12 cellular contexts compared by ENCODE assay signal in genomic region chr16:29156511-29156910, GRCh38.
DNase-seq lines count a peak whose midpoint lies in the region; ATAC-seq, FAIRE-seq and TF ChIP-seq lines count a peak whose summit lies in the region.
"Had no signal": no experiment of that assay in that cellular context is flagged by ENCODE, and none has a peak within 500 bp of the region (broad histone marks: within the 10 kb centered on the region; RNA-seq: fewer than 3 reads in every experiment).

No MANE protein-coding gene starts in this region.

- no peaks in the 10 kb centered on the region for H3K36me3 ChIP-seq in HepG2 (replicated peaks in 1 of 2; ENCODE audit: control insufficient read depth in 1 of 2, insufficient read depth in 2 of 2, low read length in 2 of 2)
- H3K36me3 ChIP-seq in suprapubic skin, result no peaks in the 10 kb centered on the region
- H3K36me3 ChIP-seq: Peyer's patch had no signal

- in situ Hi-C loops in HepG2 (cut with HindIII; ENCODE audit: extremely low pct_ligation_motif_present, low pct_unique_long_range_greater_than_20kb), result no loop called here
- in situ Hi-C loops in GM13976 (cut with MboI; ENCODE audit: low sequenced_read_pairs, unreplicated experiment), result no loop called here

- no peak for FAIRE-seq in HepG2 (lab: Jason Lieb, UNC)
- FAIRE-seq: colon had no signal

- no TSS peak for BruUV-seq in HepG2 (replicated peaks; lab: Mats Ljungman, UMichigan)

- H3K79me2 ChIP-seq in HepG2 (ENCODE audit: insufficient read depth, low read length), result no peaks in the 10 kb centered on the region

- 68% methylated on average over 11 of the region's 11 CpGs for WGBS in HepG2 (ENCODE audit: low lambda C conversion rate)
- WGBS in suprapubic skin, result 74% methylated on average over 11 of the region's 11 CpGs

- no peak overlapping the region for H3K4me3 Mint-ChIP-seq in T-helper 2 cell treated with Interferon-gamma antibody and Interleukin-4, amounts not matched to agents 5 μg/mL and 100 μg/mL, for 36 hours
- H3K4me3 Mint-ChIP-seq in activated naive CD8-positive, alpha-beta T cell treated with anti-CD3 and anti-CD28 coated beads for 36 hours, result no peak overlapping the region

- peak overlapping the region; percentile 63; the same call in 1 of the 2 replicates for H3K4me2 ChIP-seq in HepG2 (ENCODE audit: low read depth, low read length)

- TF ChIP-seq POLR2A in HepG2 (IDR thresholded peaks at IDR 0.05; ENCODE audit: insufficient read depth in 1 of 2, low read depth in 2 of 2, low read length in 2 of 2) (no peak), suprapubic skin (IDR thresholded peaks at IDR 0.05) (no peak)

- CTCF ChIA-PET in HepG2 (lab: Yijun Ruan, JAX; ENCODE audit: low intra/inter-chr PET ratio, low total read pairs), result no interaction called here

- ATAC-seq in HepG2 (no peak), GM21381 (IDR thresholded peaks at IDR 0.05; ENCODE audit: unreplicated experiment) (no peak)

- peak overlapping the region; percentile 17 for H3K27ac Mint-ChIP-seq in T-helper 2 cell treated with Interferon-gamma antibody and Interleukin-4, amounts not matched to agents 5 μg/mL and 100 μg/mL, for 36 hours
- peak overlapping the region; percentile 29 for H3K27ac Mint-ChIP-seq in activated naive CD8-positive, alpha-beta T cell treated with anti-CD3 and anti-CD28 coated beads for 36 hours

- H3K27me3 Mint-ChIP-seq in T-helper 2 cell treated with Interferon-gamma antibody and Interleukin-4, amounts not matched to agents 5 μg/mL and 100 μg/mL, for 36 hours (ENCODE audit: low read depth), result no peaks in the 10 kb centered on the region
- H3K27me3 Mint-ChIP-seq in activated naive CD8-positive, alpha-beta T cell treated with anti-CD3 and anti-CD28 coated beads for 36 hours, result no peaks in the 10 kb centered on the region

- H3K9me3 ChIP-seq in HepG2 (ENCODE audit: low read length), result no peaks in the 10 kb centered on the region
- H3K9me3 ChIP-seq in suprapubic skin, result no peaks in the 10 kb centered on the region
- H3K9me3 ChIP-seq: Peyer's patch had no signal

- no peak for TF ChIP-seq RAD21 in HepG2 (CRISPR knock-in tag; IDR thresholded peaks at IDR 0.05)

- peaks cover 64% of the 10 kb centered on the region for H3K4me1 ChIP-seq in HepG2 (ENCODE audit: insufficient read depth, low read length)
- H3K4me1 ChIP-seq in suprapubic skin, result peaks cover 42% of the 10 kb centered on the region
- H3K4me1 ChIP-seq: Peyer's patch had no signal

- peaks cover 15% of the 10 kb centered on the region for H3K4me1 Mint-ChIP-seq in T-helper 2 cell treated with Interferon-gamma antibody and Interleukin-4, amounts not matched to agents 5 μg/mL and 100 μg/mL, for 36 hours (ENCODE audit: low read depth)
- H3K4me1 Mint-ChIP-seq in activated naive CD8-positive, alpha-beta T cell treated with anti-CD3 and anti-CD28 coated beads for 36 hours, result peaks cover 39% of the 10 kb centered on the region

- POLR2A ChIA-PET in HepG2 (lab: Yijun Ruan, JAX), result no interaction called here

- intact Hi-C loops in HepG2 (cut with micrococcal nuclease; ENCODE audit: unreplicated experiment), result no loop called here

- H2AFZ ChIP-seq in HepG2 (ENCODE audit: low read length), result no peak overlapping the region

- peaks cover 10% of the 10 kb centered on the region for H3K36me3 Mint-ChIP-seq in T-helper 2 cell treated with Interferon-gamma antibody and Interleukin-4, amounts not matched to agents 5 μg/mL and 100 μg/mL, for 36 hours (ENCODE audit: low read depth)
- H3K36me3 Mint-ChIP-seq in activated naive CD8-positive, alpha-beta T cell treated with anti-CD3 and anti-CD28 coated beads for 36 hours, result peaks cover 25% of the 10 kb centered on the region

- H3K9ac ChIP-seq in HepG2 (ENCODE audit: insufficient read depth, low read depth, low read length), result no peak overlapping the region; the same call in 1 of the 2 replicates

- no peaks in the 10 kb centered on the region for H4K20me1 ChIP-seq in HepG2 (ENCODE audit: insufficient read depth, low read length)

- no peak overlapping the region for H3K27ac ChIP-seq in HepG2 (ENCODE audit: extremely low read length, insufficient read depth, low read length)
- peak overlapping the region; percentile 62 for H3K27ac ChIP-seq in suprapubic skin

- peaks cover 0 to 3% of the 10 kb centered on the region in 2 experiments; a peak in 1 of 5 replicates for H3K27me3 ChIP-seq in HepG2 (ENCODE audit: control insufficient read depth in 1 of 2, insufficient read depth in 2 of 2, low read length in 2 of 2)
- H3K27me3 ChIP-seq in suprapubic skin, result no peaks in the 10 kb centered on the region
- H3K27me3 ChIP-seq: Peyer's patch had no signal

- TF ChIP-seq CTCF in HepG2 (CRISPR knock-in tag; IDR thresholded peaks at IDR 0.05) (no peak), suprapubic skin (IDR thresholded peaks at IDR 0.05) (no peak), GM13976 (IDR thresholded peaks at IDR 0.05; ENCODE audit: borderline replicate concordance, control extremely low read depth, extremely low read depth, insufficient read depth, missing control alignments) (no peak)

- no peak for DNase-seq in T-helper 2 cell treated with Interferon-gamma antibody and Interleukin-4, amounts not matched to agents 5 μg/mL and 100 μg/mL, for 36 hours (ENCODE audit: low spot score)
- DNase-seq in T-helper 2 cell (no peak), HepG2 (ENCODE audit: low spot score) (no peak), suprapubic skin (ENCODE audit: low spot score in 2 of 2) (no peak), Kasumi-1 (lab: John Stamatoyannopoulos, UW) (no peak), GM13976 (ENCODE audit: low spot score) (no peak)
- DNase-seq in activated naive CD8-positive, alpha-beta T cell treated with anti-CD3 and anti-CD28 coated beads for 36 hours, result no peak
- DNase-seq: activated CD8-positive, alpha-beta memory T cell treated with anti-CD3 and anti-CD28 coated beads for 24 hours; NCI-H1105; Peyer's patch had no signal

- TF ChIP-seq EP300 in HepG2 (IDR thresholded peaks at IDR 0.05; ENCODE audit: low read depth in 2 of 2, low read length in 2 of 2) (no peak), HepG2 (CRISPR knock-in tag; IDR thresholded peaks at IDR 0.05; ENCODE audit: borderline replicate concordance) (no peak), suprapubic skin (IDR thresholded peaks at IDR 0.05) (no peak)

- no peaks in the 10 kb centered on the region for H3K9me3 Mint-ChIP-seq in T-helper 2 cell treated with Interferon-gamma antibody and Interleukin-4, amounts not matched to agents 5 μg/mL and 100 μg/mL, for 36 hours
- no peaks in the 10 kb centered on the region for H3K9me3 Mint-ChIP-seq in activated naive CD8-positive, alpha-beta T cell treated with anti-CD3 and anti-CD28 coated beads for 36 hours

- no peak overlapping the region for H3K4me3 ChIP-seq in HepG2 (replicated peaks in 1 of 3; ENCODE audit: insufficient read depth in 1 of 3, low read depth in 2 of 3, low read length in 3 of 3)
- H3K4me3 ChIP-seq in suprapubic skin, result no peak overlapping the region
- H3K4me3 ChIP-seq: Peyer's patch had no signal

TF ChIP-seq in HepG2, 621 proteins besides CTCF, POLR2A, EP300 and RAD21 (continues in another document):
- TF ChIP-seq IRF1 (CRISPR knock-in tag; IDR thresholded peaks at IDR 0.05; ENCODE audit: low read depth) (0 out of 2 replicates have a peak, but pooled peaks have one; percentile 40), MTA3 (CRISPR knock-in tag; IDR thresholded peaks at IDR 0.05) (no peak), RBM22 (optimal IDR thresholded peaks at IDR 0.05; ENCODE audit: low read length) (no peak), CSRNP1 (CRISPR knock-in tag; IDR thresholded peaks at IDR 0.05) (0 out of 2 replicates have a peak, but pooled peaks have one; percentile 37), ZNF556 (CRISPR knock-in tag; IDR thresholded peaks at IDR 0.05; ENCODE audit: borderline replicate concordance) (0 out of 2 replicates have a peak, but pooled peaks have one; percentile 29), ZNF256 (CRISPR knock-in tag; conservative IDR thresholded peaks at IDR 0.05) (no peak), DZIP1 (CRISPR knock-in tag; IDR thresholded peaks at IDR 0.05) (no peak), NFIC (IDR thresholded peaks at IDR 0.05; ENCODE audit: low read length) (0 out of 2 replicates have a peak, but pooled peaks have one; percentile 14)
